Comparison of ENCODE assay signal across 8 cellular contexts in the genomic region with DNA sequence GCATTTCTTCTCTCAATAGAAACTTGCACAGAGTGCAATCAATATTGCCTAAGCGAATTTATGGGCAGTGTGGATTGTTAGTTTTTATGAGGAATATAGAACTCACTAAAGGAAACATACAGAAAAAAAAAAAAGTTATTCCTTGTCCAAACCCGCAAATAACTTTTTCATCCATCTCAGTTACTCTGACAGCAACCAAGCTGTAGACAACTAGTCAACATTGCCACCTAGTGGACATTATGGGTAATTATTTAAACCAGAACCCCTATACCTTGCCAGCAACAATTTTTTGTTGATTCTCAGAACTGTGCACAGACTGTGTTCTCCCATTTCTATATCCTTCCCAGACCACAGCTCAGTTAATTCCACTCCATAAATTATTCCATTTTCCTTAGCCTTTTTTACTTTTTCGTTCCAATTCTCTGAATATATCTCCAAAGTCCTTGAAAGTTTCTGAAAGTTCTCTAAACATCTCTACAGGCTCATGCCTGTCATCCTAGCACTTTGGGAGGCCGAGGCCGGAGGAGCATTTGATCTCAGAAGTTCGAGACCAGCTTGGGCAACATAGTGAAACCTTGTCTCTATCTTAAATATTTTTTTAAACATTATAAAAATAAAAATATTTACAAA. TPM values are rescaled to one million over a fixed set of nuclear protein-coding genes. Genes with fewer than 3 reads are reported as not detected.
DNase-seq lines count a peak whose midpoint lies in the region; ATAC-seq and TF ChIP-seq lines count a peak whose summit lies in the region.

No MANE protein-coding gene starts in this region.

- H3K4me1 ChIP-seq in Loucy (ENCODE audit: insufficient read depth, low read length, poor library complexity, severe bottlenecking): no peaks in the 10 kb centered on the region
- peaks cover 0 to 16% (median 12%) of the 10 kb centered on the region in 4 donors for H3K4me1 ChIP-seq in sigmoid colon

- no peak overlapping the region for H3K9ac ChIP-seq in Loucy (ENCODE audit: low read depth, low read length, poor library complexity, severe bottlenecking)

- no peaks in the 10 kb centered on the region for H3K9me2 ChIP-seq in Loucy (replicated peaks; ENCODE audit: low read depth, low read length)

- H3K79me2 ChIP-seq in Loucy (ENCODE audit: insufficient read depth, low read length): no peaks in the 10 kb centered on the region

- H3K27me3 ChIP-seq in Loucy (ENCODE audit: insufficient read depth, low read length, poor library complexity, severe bottlenecking) (no peaks in the 10 kb centered on the region), sigmoid colon (no peaks in the 10 kb centered on the region)

- no peaks in the 10 kb centered on the region for H3F3A ChIP-seq in Loucy (ENCODE audit: low read depth)

- DNase-seq in Ammon's horn (ENCODE audit: low spot score): peak; percentile 68
- DNase-seq in SW480 (ENCODE audit: low spot score): peak; percentile 71
- DNase-seq in foreskin fibroblast: peak in 1 of 2 donors; percentile 72
- no peak for DNase-seq in sigmoid colon
- DNase-seq in omental fat pad (ENCODE audit: low spot score): no peak
- DNase-seq in activated gamma-delta T cell (lab: John Stamatoyannopoulos, UW): no peak

- H3K9me3 ChIP-seq in Loucy (ENCODE audit: insufficient read depth, low read depth, low read length) (no peaks in the 10 kb centered on the region), sigmoid colon (peaks cover 0 to 2% (median 0%) of the 10 kb centered on the region in 4 donors)

- ATAC-seq in omental fat pad (ENCODE audit: low FRiP score): no peak

- no peak for TF ChIP-seq POLR2A in sigmoid colon (IDR thresholded peaks at IDR 0.05)

- no peak overlapping the region for H3K4me3 ChIP-seq in Loucy (ENCODE audit: low read length, poor library complexity, severe bottlenecking)
- no peak overlapping the region for H3K4me3 ChIP-seq in foreskin fibroblast (ENCODE audit: low read depth in 1 of 2, low read length in 2 of 2)
- no peak overlapping the region for H3K4me3 ChIP-seq in sigmoid colon

- no peaks in the 10 kb centered on the region for H3K36me3 ChIP-seq in Loucy (ENCODE audit: insufficient read depth, low read length)
- H3K36me3 ChIP-seq in sigmoid colon: no peaks in the 10 kb centered on the region

- TF ChIP-seq CTCF in GM12874 (IDR thresholded peaks at IDR 0.05; ENCODE audit: insufficient read depth, low read depth, low read length): peak; percentile 48; the same call in 1 of the 2 replicates
- peak; percentile 85 for TF ChIP-seq CTCF in Loucy (conservative IDR thresholded peaks at IDR 0.05; ENCODE audit: low read length)
- peak; percentile 42 for TF ChIP-seq CTCF in foreskin fibroblast (IDR thresholded peaks at IDR 0.05; ENCODE audit: low read depth, low read length)
- TF ChIP-seq CTCF in sigmoid colon (IDR thresholded peaks at IDR 0.05): peak in 3 of 4 experiments; percentile 51 to 69 (median 58)
- peak in 1 of 3 donors; percentile 71 for TF ChIP-seq CTCF in omental fat pad (IDR thresholded peaks at IDR 0.05)

- intact Hi-C loops in sigmoid colon (cut with DNase I): loop anchor here (1.0 kb wide), 1 partner anchor 128 kb away; the partner anchor contains the start of gene ABLIM3

- no peak overlapping the region for H3K27ac ChIP-seq in sigmoid colon

- H2AFZ ChIP-seq in Loucy (ENCODE audit: low read length): no peak overlapping the region

- H4K20me1 ChIP-seq in Loucy (ENCODE audit: insufficient read depth, low read length, poor library complexity, severe bottlenecking): no peaks in the 10 kb centered on the region

- no peak overlapping the region for H3K4me2 ChIP-seq in Loucy (ENCODE audit: low read depth, low read length, poor library complexity, severe bottlenecking)

- TF ChIP-seq EP300 in sigmoid colon (IDR thresholded peaks at IDR 0.05): no peak

- WGBS in sigmoid colon, 2 donors: 61 to 66% methylated on average over 6 of the region's 6 CpGs

RNA-seq across cellular contexts. Expression of gene AFAP1L1, which starts 2.6 kb away (rescaled TPM):
- total RNA-seq in sigmoid colon (1 to 10 TPM; 5.6 to 8.6 (median 7.1) TPM), omental fat pad (10 to 100 TPM; 44.1 to 58.5 (median 46.9) TPM)
- polyA plus RNA-seq in sigmoid colon: 1 to 10 TPM in 2 of 3 donors, under 1 TPM in 1; 0.23 to 4.2 (median 3.0) TPM

Comparison
In these comparisons a context has a peak if more than half of its experiments do, and no peak if none do; other contexts are left out.
1. DNase-seq: peak in Ammon's horn (single experiment) and SW480 (single experiment); none in sigmoid colon (single experiment), omental fat pad (single experiment) and activated gamma-delta T cell (single experiment).
2. RNA of gene AFAP1L1, which starts 2.6 kb away (total RNA-seq): 44.1 to 58.5 TPM in omental fat pad; 5.6 to 8.6 TPM in sigmoid colon; every median in the first group is over 4 times any median in the second.